Comparison of ENCODE assay signal across 2 cellular contexts in the genomic region with DNA sequence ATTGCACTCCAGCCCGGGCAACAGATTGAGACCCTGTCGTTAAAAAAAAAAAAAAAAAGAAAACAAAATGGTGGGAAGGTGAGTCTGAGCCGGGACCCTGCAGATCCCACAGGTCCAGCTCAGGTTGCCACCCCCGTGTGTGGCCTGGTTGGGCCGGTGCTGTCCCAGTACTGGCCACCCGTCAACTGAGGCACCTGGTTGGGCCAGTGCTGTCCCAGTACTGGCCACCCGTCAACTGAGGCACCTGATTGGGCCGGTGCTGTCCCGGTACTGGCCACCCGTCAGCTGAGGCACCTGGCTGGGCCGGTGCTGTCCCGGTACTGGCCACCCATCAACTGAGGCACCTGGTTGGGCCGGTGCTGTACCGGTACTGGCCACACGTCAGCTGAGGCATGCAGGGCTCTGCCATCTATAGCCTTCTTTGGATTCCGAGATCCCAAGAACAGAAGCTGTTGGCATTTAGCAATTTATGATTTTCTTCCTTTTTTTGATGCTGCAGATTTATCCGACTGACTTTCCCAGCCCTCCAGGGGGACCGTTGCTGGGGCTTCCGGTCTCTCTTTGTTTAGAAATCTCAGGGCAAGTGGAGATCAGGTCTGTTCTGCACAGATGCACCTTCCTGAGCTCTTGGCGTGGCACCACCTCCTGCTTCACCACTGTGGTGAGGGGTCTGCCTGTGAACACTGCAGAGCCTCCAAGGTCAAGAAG.
TF ChIP-seq lines count a peak whose summit lies in the region.

No MANE protein-coding gene starts in this region.

TF ChIP-seq in SK-N-SH, 30 proteins besides CTCF, POLR2A, EP300 and RAD21 (continued from another document):
- TF ChIP-seq, protein P1, sequence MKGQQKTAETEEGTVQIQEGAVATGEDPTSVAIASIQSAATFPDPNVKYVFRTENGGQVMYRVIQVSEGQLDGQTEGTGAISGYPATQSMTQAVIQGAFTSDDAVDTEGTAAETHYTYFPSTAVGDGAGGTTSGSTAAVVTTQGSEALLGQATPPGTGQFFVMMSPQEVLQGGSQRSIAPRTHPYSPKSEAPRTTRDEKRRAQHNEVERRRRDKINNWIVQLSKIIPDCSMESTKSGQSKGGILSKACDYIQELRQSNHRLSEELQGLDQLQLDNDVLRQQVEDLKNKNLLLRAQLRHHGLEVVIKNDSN (IDR thresholded peaks at IDR 0.05; ENCODE audit: borderline replicate concordance, low read depth): no peak
- TF ChIP-seq, protein P2, sequence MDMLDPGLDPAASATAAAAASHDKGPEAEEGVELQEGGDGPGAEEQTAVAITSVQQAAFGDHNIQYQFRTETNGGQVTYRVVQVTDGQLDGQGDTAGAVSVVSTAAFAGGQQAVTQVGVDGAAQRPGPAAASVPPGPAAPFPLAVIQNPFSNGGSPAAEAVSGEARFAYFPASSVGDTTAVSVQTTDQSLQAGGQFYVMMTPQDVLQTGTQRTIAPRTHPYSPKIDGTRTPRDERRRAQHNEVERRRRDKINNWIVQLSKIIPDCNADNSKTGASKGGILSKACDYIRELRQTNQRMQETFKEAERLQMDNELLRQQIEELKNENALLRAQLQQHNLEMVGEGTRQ (IDR thresholded peaks at IDR 0.05; ENCODE audit: borderline replicate concordance, low read depth, low read length): no peak
- TF ChIP-seq RFX5 (IDR thresholded peaks at IDR 0.05; ENCODE audit: low read length): no peak
- no peak for TF ChIP-seq GABPA (IDR thresholded peaks at IDR 0.05; ENCODE audit: low read depth)
- no peak for TF ChIP-seq EZH2phosphoT487 (IDR thresholded peaks at IDR 0.05; ENCODE audit: borderline replicate concordance, low read depth)

TF ChIP-seq in SK-N-SH treated with all-trans-retinoic acid at 6 μM for 48 hours, 23 proteins besides CTCF, POLR2A, EP300 and RAD21 (continued from another document):
- TF ChIP-seq, protein P3, sequence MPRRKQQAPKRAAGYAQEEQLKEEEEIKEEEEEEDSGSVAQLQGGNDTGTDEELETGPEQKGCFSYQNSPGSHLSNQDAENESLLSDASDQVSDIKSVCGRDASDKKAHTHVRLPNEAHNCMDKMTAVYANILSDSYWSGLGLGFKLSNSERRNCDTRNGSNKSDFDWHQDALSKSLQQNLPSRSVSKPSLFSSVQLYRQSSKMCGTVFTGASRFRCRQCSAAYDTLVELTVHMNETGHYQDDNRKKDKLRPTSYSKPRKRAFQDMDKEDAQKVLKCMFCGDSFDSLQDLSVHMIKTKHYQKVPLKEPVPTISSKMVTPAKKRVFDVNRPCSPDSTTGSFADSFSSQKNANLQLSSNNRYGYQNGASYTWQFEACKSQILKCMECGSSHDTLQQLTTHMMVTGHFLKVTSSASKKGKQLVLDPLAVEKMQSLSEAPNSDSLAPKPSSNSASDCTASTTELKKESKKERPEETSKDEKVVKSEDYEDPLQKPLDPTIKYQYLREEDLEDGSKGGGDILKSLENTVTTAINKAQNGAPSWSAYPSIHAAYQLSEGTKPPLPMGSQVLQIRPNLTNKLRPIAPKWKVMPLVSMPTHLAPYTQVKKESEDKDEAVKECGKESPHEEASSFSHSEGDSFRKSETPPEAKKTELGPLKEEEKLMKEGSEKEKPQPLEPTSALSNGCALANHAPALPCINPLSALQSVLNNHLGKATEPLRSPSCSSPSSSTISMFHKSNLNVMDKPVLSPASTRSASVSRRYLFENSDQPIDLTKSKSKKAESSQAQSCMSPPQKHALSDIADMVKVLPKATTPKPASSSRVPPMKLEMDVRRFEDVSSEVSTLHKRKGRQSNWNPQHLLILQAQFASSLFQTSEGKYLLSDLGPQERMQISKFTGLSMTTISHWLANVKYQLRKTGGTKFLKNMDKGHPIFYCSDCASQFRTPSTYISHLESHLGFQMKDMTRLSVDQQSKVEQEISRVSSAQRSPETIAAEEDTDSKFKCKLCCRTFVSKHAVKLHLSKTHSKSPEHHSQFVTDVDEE (CRISPR knock-in tag; IDR thresholded peaks at IDR 0.05): no peak
- TF ChIP-seq, protein P4, sequence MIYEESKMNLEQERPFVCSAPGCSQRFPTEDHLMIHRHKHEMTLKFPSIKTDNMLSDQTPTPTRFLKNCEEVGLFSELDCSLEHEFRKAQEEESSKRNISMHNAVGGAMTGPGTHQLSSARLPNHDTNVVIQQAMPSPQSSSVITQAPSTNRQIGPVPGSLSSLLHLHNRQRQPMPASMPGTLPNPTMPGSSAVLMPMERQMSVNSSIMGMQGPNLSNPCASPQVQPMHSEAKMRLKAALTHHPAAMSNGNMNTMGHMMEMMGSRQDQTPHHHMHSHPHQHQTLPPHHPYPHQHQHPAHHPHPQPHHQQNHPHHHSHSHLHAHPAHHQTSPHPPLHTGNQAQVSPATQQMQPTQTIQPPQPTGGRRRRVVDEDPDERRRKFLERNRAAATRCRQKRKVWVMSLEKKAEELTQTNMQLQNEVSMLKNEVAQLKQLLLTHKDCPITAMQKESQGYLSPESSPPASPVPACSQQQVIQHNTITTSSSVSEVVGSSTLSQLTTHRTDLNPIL (CRISPR knock-in tag; IDR thresholded peaks at IDR 0.05; ENCODE audit: low read depth): no peak
- no peak for TF ChIP-seq ZFP30 (CRISPR knock-in tag; IDR thresholded peaks at IDR 0.05)
- TF ChIP-seq PPARA (CRISPR knock-in tag; IDR thresholded peaks at IDR 0.05; ENCODE audit: borderline replicate concordance): no peak
- TF ChIP-seq ESRRG (CRISPR knock-in tag; IDR thresholded peaks at IDR 0.05): no peak
- no peak for TF ChIP-seq RARB (CRISPR knock-in tag; IDR thresholded peaks at IDR 0.05)
- TF ChIP-seq ZC3H10 (CRISPR knock-in tag; IDR thresholded peaks at IDR 0.05): no peak
- TF ChIP-seq ARNTL (CRISPR knock-in tag; IDR thresholded peaks at IDR 0.05; ENCODE audit: borderline replicate concordance, low read depth): no peak
- TF ChIP-seq, protein P5, sequence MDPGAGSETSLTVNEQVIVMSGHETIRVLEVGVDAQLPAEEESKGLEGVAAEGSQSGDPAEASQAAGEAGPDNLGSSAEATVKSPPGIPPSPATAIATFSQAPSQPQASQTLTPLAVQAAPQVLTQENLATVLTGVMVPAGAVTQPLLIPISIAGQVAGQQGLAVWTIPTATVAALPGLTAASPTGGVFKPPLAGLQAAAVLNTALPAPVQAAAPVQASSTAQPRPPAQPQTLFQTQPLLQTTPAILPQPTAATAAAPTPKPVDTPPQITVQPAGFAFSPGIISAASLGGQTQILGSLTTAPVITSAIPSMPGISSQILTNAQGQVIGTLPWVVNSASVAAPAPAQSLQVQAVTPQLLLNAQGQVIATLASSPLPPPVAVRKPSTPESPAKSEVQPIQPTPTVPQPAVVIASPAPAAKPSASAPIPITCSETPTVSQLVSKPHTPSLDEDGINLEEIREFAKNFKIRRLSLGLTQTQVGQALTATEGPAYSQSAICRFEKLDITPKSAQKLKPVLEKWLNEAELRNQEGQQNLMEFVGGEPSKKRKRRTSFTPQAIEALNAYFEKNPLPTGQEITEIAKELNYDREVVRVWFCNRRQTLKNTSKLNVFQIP (CRISPR knock-in tag; IDR thresholded peaks at IDR 0.05; ENCODE audit: borderline replicate concordance, low read depth): no peak
- no peak for TF ChIP-seq ZNF565 (CRISPR knock-in tag; conservative IDR thresholded peaks at IDR 0.05; ENCODE audit: low read depth)
- no peak for TF ChIP-seq ZFP3 (CRISPR knock-in tag; IDR thresholded peaks at IDR 0.05)
- TF ChIP-seq, protein P6, sequence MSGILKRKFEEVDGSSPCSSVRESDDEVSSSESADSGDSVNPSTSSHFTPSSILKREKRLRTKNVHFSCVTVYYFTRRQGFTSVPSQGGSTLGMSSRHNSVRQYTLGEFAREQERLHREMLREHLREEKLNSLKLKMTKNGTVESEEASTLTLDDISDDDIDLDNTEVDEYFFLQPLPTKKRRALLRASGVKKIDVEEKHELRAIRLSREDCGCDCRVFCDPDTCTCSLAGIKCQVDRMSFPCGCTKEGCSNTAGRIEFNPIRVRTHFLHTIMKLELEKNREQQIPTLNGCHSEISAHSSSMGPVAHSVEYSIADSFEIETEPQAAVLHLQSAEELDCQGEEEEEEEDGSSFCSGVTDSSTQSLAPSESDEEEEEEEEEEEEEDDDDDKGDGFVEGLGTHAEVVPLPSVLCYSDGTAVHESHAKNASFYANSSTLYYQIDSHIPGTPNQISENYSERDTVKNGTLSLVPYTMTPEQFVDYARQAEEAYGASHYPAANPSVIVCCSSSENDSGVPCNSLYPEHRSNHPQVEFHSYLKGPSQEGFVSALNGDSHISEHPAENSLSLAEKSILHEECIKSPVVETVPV (CRISPR knock-in tag; IDR thresholded peaks at IDR 0.05): no peak
- TF ChIP-seq, protein P7, sequence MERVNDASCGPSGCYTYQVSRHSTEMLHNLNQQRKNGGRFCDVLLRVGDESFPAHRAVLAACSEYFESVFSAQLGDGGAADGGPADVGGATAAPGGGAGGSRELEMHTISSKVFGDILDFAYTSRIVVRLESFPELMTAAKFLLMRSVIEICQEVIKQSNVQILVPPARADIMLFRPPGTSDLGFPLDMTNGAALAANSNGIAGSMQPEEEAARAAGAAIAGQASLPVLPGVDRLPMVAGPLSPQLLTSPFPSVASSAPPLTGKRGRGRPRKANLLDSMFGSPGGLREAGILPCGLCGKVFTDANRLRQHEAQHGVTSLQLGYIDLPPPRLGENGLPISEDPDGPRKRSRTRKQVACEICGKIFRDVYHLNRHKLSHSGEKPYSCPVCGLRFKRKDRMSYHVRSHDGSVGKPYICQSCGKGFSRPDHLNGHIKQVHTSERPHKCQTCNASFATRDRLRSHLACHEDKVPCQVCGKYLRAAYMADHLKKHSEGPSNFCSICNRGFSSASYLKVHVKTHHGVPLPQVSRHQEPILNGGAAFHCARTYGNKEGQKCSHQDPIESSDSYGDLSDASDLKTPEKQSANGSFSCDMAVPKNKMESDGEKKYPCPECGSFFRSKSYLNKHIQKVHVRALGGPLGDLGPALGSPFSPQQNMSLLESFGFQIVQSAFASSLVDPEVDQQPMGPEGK (CRISPR knock-in tag; IDR thresholded peaks at IDR 0.05; ENCODE audit: borderline replicate concordance): no peak
- TF ChIP-seq ZNF70 (CRISPR knock-in tag; IDR thresholded peaks at IDR 0.05): no peak
